17 cellular contexts compared by ENCODE assay signal in genomic region chr4:3234171-3235029, GRCh38. TPM values are rescaled to one million over a fixed set of nuclear protein-coding genes. Genes with fewer than 3 reads are reported as not detected.
A peak's percentile ranks its signal among the peaks of the same experiment; 100 is the strongest.
DNase-seq lines count a peak whose midpoint lies in the region; ATAC-seq and TF ChIP-seq lines count a peak whose summit lies in the region.
"Had no signal": no experiment of that assay in that cellular context is flagged by ENCODE, and none has a peak within 500 bp of the region (broad histone marks: within the 10 kb centered on the region; RNA-seq: fewer than 3 reads in every experiment).

No MANE protein-coding gene starts in this region.

- H3K27me3 ChIP-seq in SK-N-SH (ENCODE audit: insufficient read depth) (no peaks in the 10 kb centered on the region), endodermal cell (ENCODE audit: control insufficient read depth, insufficient read depth, low read length, poor library complexity, severe bottlenecking) (no peaks in the 10 kb centered on the region), SJCRH30 (no peaks in the 10 kb centered on the region)
- H3K27me3 ChIP-seq: dorsolateral prefrontal cortex had no signal

- H3K27ac Mint-ChIP-seq in natural killer cell (peak overlapping the region; percentile 27 to 47), endodermal cell (peak overlapping the region; percentile 52)
- H3K27ac Mint-ChIP-seq in natural killer cell treated with Interleukin-12 subunit alpha and Interleukin-12 subunit beta and Interleukin-15 and Interleukin-18, amount 100 ng/mL, for 72 hours = no peak overlapping the region
- H3K27ac Mint-ChIP-seq in stimulated activated naive B cell treated with anti-CD40 and anti-IgM and Interleukin-4, amounts not matched to agents 10 μg/mL and 1 μg/mL and 100 μg/mL, for 72 hours = peak overlapping the region; percentile 76
- H3K27ac Mint-ChIP-seq in activated CD4-positive, alpha-beta T cell treated with anti-CD3 and anti-CD28 coated beads, Interleukin-2, amount 10 ng/mL, durations not matched to agents 24 days and 14 days = no peak overlapping the region
- H3K27ac Mint-ChIP-seq: activated naive CD4-positive, alpha-beta T cell treated with anti-CD3 and anti-CD28 coated beads for 36 hours; memory B cell; type B pancreatic cell had no signal

- no peak for TF ChIP-seq RAD21 in SK-N-SH (IDR thresholded peaks at IDR 0.05; ENCODE audit: low read length)

- H2AFZ ChIP-seq in SK-N-SH (ENCODE audit: low read depth) = no peak overlapping the region

- H3K4me1 ChIP-seq in SK-N-SH (ENCODE audit: control insufficient read depth in 1 of 2, insufficient read depth in 2 of 2, low read depth in 1 of 2, low read length in 1 of 2) (peaks cover 0 to 23% of the 10 kb centered on the region in 2 experiments; a peak in 2 of 4 replicates), endodermal cell (ENCODE audit: control insufficient read depth, insufficient read depth, low read length) (no peaks in the 10 kb centered on the region), SJCRH30 (no peaks in the 10 kb centered on the region)

- POLR2A ChIA-PET in SK-N-SH (lab: Yijun Ruan, JAX) = interaction anchor here (1.0 kb wide), 1 partner anchor 60 kb away, joined by 3 read pairs; no protein-coding TSS in a partner anchor

- H3K4me2 ChIP-seq in SK-N-SH = no peak overlapping the region

- H3K79me2 ChIP-seq in SK-N-SH (ENCODE audit: insufficient read depth) = no peaks in the 10 kb centered on the region

- H3K9ac ChIP-seq in SK-N-SH (no peak overlapping the region), endodermal cell (ENCODE audit: extremely low read depth, low read length, poor library complexity, severe bottlenecking) (no peak overlapping the region)

- no peak overlapping the region for H3K4me3 ChIP-seq in SK-N-SH (ENCODE audit: low read depth in 2 of 2, low read length in 1 of 2)
- no peak overlapping the region for H3K4me3 ChIP-seq in endodermal cell (ENCODE audit: low read length)
- no peak overlapping the region for H3K4me3 ChIP-seq in SJCRH30
- H3K4me3 ChIP-seq: dorsolateral prefrontal cortex had no signal

- H3K27ac ChIP-seq in SK-N-SH (ENCODE audit: low read depth in 2 of 2, low read length in 1 of 2) = peak overlapping the region in 1 of 2 experiments; percentile 24; a peak in 1 of 4 replicates
- no peak overlapping the region for H3K27ac ChIP-seq in endodermal cell (ENCODE audit: low read depth, low read length)
- no peak overlapping the region for H3K27ac ChIP-seq in SJCRH30
- H3K27ac ChIP-seq: epithelial cell of prostate had no signal

- H3K36me3 Mint-ChIP-seq in natural killer cell (peaks cover 5% of the 10 kb centered on the region), endodermal cell (ENCODE audit: low read depth) (peaks cover 69% of the 10 kb centered on the region)
- H3K36me3 Mint-ChIP-seq in natural killer cell treated with Interleukin-12 subunit alpha and Interleukin-12 subunit beta and Interleukin-15 and Interleukin-18, amount 100 ng/mL, for 72 hours = peaks cover 19% of the 10 kb centered on the region
- H3K36me3 Mint-ChIP-seq in stimulated activated naive B cell treated with anti-CD40 and anti-IgM and Interleukin-4, amounts not matched to agents 10 μg/mL and 1 μg/mL and 100 μg/mL, for 72 hours = peaks cover 62 to 75% of the 10 kb centered on the region in 2 donors
- H3K36me3 Mint-ChIP-seq in activated CD4-positive, alpha-beta T cell treated with anti-CD3 and anti-CD28 coated beads, Interleukin-2, amount 10 ng/mL, durations not matched to agents 24 days and 14 days (ENCODE audit: low read depth) = peaks cover 29% of the 10 kb centered on the region

- no peaks in the 10 kb centered on the region for H3K27me3 Mint-ChIP-seq in natural killer cell (ENCODE audit: low read depth in 2 of 2)
- H3K27me3 Mint-ChIP-seq in natural killer cell treated with Interleukin-12 subunit alpha and Interleukin-12 subunit beta and Interleukin-15 and Interleukin-18, amount 100 ng/mL, for 72 hours = no peaks in the 10 kb centered on the region
- H3K27me3 Mint-ChIP-seq in endodermal cell (ENCODE audit: insufficient read depth) = no peaks in the 10 kb centered on the region
- no peaks in the 10 kb centered on the region for H3K27me3 Mint-ChIP-seq in stimulated activated naive B cell treated with anti-CD40 and anti-IgM and Interleukin-4, amounts not matched to agents 10 μg/mL and 1 μg/mL and 100 μg/mL, for 72 hours
- no peaks in the 10 kb centered on the region for H3K27me3 Mint-ChIP-seq in activated CD4-positive, alpha-beta T cell treated with anti-CD3 and anti-CD28 coated beads, Interleukin-2, amount 10 ng/mL, durations not matched to agents 24 days and 14 days
- H3K27me3 Mint-ChIP-seq: CD4-positive, alpha-beta memory T cell; memory B cell; type B pancreatic cell had no signal

- H3K9me2 ChIP-seq in SK-N-SH = no peaks in the 10 kb centered on the region

- DNase-seq in natural killer cell (no peak), SK-N-SH (peak; percentile 86), endodermal cell (no peak), AG08396 (ENCODE audit: low spot score) (no peak), SJCRH30 (no peak)
- DNase-seq in natural killer cell treated with Interleukin-12 subunit alpha and Interleukin-12 subunit beta and Interleukin-15 and Interleukin-18, amount 100 ng/mL, for 72 hours (ENCODE audit: low spot score) = no peak
- DNase-seq in stimulated activated naive B cell treated with anti-CD40 and anti-IgM and Interleukin-4, amounts not matched to agents 10 μg/mL and 1 μg/mL and 100 μg/mL, for 72 hours = no peak
- no peak for DNase-seq in activated CD4-positive, alpha-beta T cell treated with anti-CD3 and anti-CD28 coated beads, Interleukin-2, amount 10 ng/mL, durations not matched to agents 24 days and 14 days
- DNase-seq: activated CD4-positive, CD25-positive, alpha-beta regulatory T cell; activated naive CD4-positive, alpha-beta T cell treated with anti-CD3 and anti-CD28 coated beads for 36 hours; CD4-positive, alpha-beta memory T cell; central memory CD4-positive, alpha-beta T cell; DMS 273 treated with DMSO at 0.1 percent for 48 hours had no signal

- CTCF ChIA-PET in SK-N-SH (lab: Yijun Ruan, JAX) = no interaction called here

- H3F3A ChIP-seq in SK-N-SH (replicated peaks; ENCODE audit: insufficient read depth) = no peaks in the 10 kb centered on the region

- TF ChIP-seq CTCF in natural killer cell (IDR thresholded peaks at IDR 0.05) = no peak
- TF ChIP-seq CTCF in SK-N-SH (IDR thresholded peaks at IDR 0.05) = no peak
- TF ChIP-seq CTCF in endodermal cell (conservative IDR thresholded peaks at IDR 0.05) = no peak

- H3K9me3 ChIP-seq in SK-N-SH (no peaks in the 10 kb centered on the region), endodermal cell (ENCODE audit: control insufficient read depth, low read length) (no peaks in the 10 kb centered on the region), SJCRH30 (replicated peaks) (no peaks in the 10 kb centered on the region)

- H3K36me3 ChIP-seq in SK-N-SH (replicated peaks in 1 of 2; ENCODE audit: control insufficient read depth in 1 of 2, insufficient read depth in 2 of 2, low read length in 1 of 2) (peaks cover 14 to 71% of the 10 kb centered on the region in 2 experiments), endodermal cell (ENCODE audit: control insufficient read depth, insufficient read depth, low read length) (peaks cover 57% of the 10 kb centered on the region), SJCRH30 (peaks cover 19% of the 10 kb centered on the region)

- no peaks in the 10 kb centered on the region for H3K9me3 Mint-ChIP-seq in natural killer cell
- no peaks in the 10 kb centered on the region for H3K9me3 Mint-ChIP-seq in natural killer cell treated with Interleukin-12 subunit alpha and Interleukin-12 subunit beta and Interleukin-15 and Interleukin-18, amount 100 ng/mL, for 72 hours
- H3K9me3 Mint-ChIP-seq in endodermal cell = no peaks in the 10 kb centered on the region
- H3K9me3 Mint-ChIP-seq in stimulated activated naive B cell treated with anti-CD40 and anti-IgM and Interleukin-4, amounts not matched to agents 10 μg/mL and 1 μg/mL and 100 μg/mL, for 72 hours = no peaks in the 10 kb centered on the region
- H3K9me3 Mint-ChIP-seq in activated CD4-positive, alpha-beta T cell treated with anti-CD3 and anti-CD28 coated beads, Interleukin-2, amount 10 ng/mL, durations not matched to agents 24 days and 14 days = no peaks in the 10 kb centered on the region
- H3K9me3 Mint-ChIP-seq: activated naive CD4-positive, alpha-beta T cell treated with anti-CD3 and anti-CD28 coated beads for 36 hours; memory B cell; type B pancreatic cell had no signal

- H3K4me1 Mint-ChIP-seq in natural killer cell (peaks cover 0 to under 1% of the 10 kb centered on the region in 2 donors), endodermal cell (peaks cover 3% of the 10 kb centered on the region)
- peaks cover 1 to 5% of the 10 kb centered on the region in 2 donors for H3K4me1 Mint-ChIP-seq in natural killer cell treated with Interleukin-12 subunit alpha and Interleukin-12 subunit beta and Interleukin-15 and Interleukin-18, amount 100 ng/mL, for 72 hours (ENCODE audit: low read depth in 2 of 2)
- peaks cover 0 to 5% of the 10 kb centered on the region in 2 donors for H3K4me1 Mint-ChIP-seq in stimulated activated naive B cell treated with anti-CD40 and anti-IgM and Interleukin-4, amounts not matched to agents 10 μg/mL and 1 μg/mL and 100 μg/mL, for 72 hours
- H3K4me1 Mint-ChIP-seq in activated CD4-positive, alpha-beta T cell treated with anti-CD3 and anti-CD28 coated beads, Interleukin-2, amount 10 ng/mL, durations not matched to agents 24 days and 14 days = no peaks in the 10 kb centered on the region

- 88% methylated on average over 12 of the region's 23 CpGs for WGBS in SK-N-SH (ENCODE audit: low lambda C conversion rate)
- WGBS in endodermal cell (ENCODE audit: insufficient coverage in 1 of 2, insufficient read length in 1 of 2), 2 experiments = 91 to 95% methylated on average over 18 to 23 of the region's 23 CpGs

- H3K4me3 Mint-ChIP-seq in natural killer cell = no peak overlapping the region
- H3K4me3 Mint-ChIP-seq in natural killer cell treated with Interleukin-12 subunit alpha and Interleukin-12 subunit beta and Interleukin-15 and Interleukin-18, amount 100 ng/mL, for 72 hours = no peak overlapping the region
- H3K4me3 Mint-ChIP-seq in endodermal cell = no peak overlapping the region
- peak overlapping the region in 1 of 2 donors; percentile 54 for H3K4me3 Mint-ChIP-seq in stimulated activated naive B cell treated with anti-CD40 and anti-IgM and Interleukin-4, amounts not matched to agents 10 μg/mL and 1 μg/mL and 100 μg/mL, for 72 hours
- no peak overlapping the region for H3K4me3 Mint-ChIP-seq in activated CD4-positive, alpha-beta T cell treated with anti-CD3 and anti-CD28 coated beads, Interleukin-2, amount 10 ng/mL, durations not matched to agents 24 days and 14 days
- H3K4me3 Mint-ChIP-seq: activated naive CD4-positive, alpha-beta T cell treated with anti-CD3 and anti-CD28 coated beads for 36 hours; CD4-positive, alpha-beta memory T cell; memory B cell; type B pancreatic cell had no signal

- ATAC-seq in natural killer cell = no peak
- ATAC-seq in natural killer cell treated with Interleukin-12 subunit alpha and Interleukin-12 subunit beta and Interleukin-15 and Interleukin-18, amount 100 ng/mL, for 72 hours = no peak
- no peak for ATAC-seq in stimulated activated naive B cell treated with anti-CD40 and anti-IgM and Interleukin-4, amounts not matched to agents 10 μg/mL and 1 μg/mL and 100 μg/mL, for 72 hours (replicated peaks)

- TF ChIP-seq EP300 in SK-N-SH (IDR thresholded peaks at IDR 0.05; ENCODE audit: borderline replicate concordance in 1 of 2, low read depth in 1 of 2, low read length in 1 of 2) = no peak

- intact Hi-C loops in natural killer cell (cut with micrococcal nuclease) = no loop called here
- intact Hi-C loops in activated CD4-positive, alpha-beta T cell treated with anti-CD3 and anti-CD28 coated beads, Interleukin-2, amount 10 ng/mL, durations not matched to agents 24 days and 14 days (cut with micrococcal nuclease) = no loop called here

- H4K20me1 ChIP-seq in SK-N-SH (ENCODE audit: insufficient read depth) = no peaks in the 10 kb centered on the region

RNA-seq across cellular contexts. Expression of gene MSANTD1, which starts 14.6 kb away (rescaled TPM):
- total RNA-seq in natural killer cell (1 to 10 TPM in 2 of 3 donors, under 1 TPM in 1; 0.54 to 2.2 (median 1.8) TPM), endodermal cell (1 to 10 TPM in 1 of 2 donors, under 1 TPM in 1; 1.00 to 2.5 TPM)
- 1 to 10 TPM; 1.8 to 2.0 TPM for total RNA-seq in natural killer cell treated with Interleukin-12 subunit alpha and Interleukin-12 subunit beta and Interleukin-15 and Interleukin-18, amount 100 ng/mL, for 72 hours
- polyA plus RNA-seq in SK-N-SH (2012; rRNA removed) = 0.15 and 0.18 TPM in 2 replicates
- 0.07 and 0.08 TPM in 2 replicates for polyA plus RNA-seq in SK-N-SH (2012; cell fraction: cytosol; rRNA removed)
- polyA plus RNA-seq in SK-N-SH (2012; cell fraction: nucleus; rRNA removed) = 1.6 and 1.8 TPM in 2 replicates
- 0.32 TPM for polyA plus RNA-seq in endodermal cell (2013, experiment 1 of 2)
- 0.41 TPM for polyA plus RNA-seq in endodermal cell (2013, experiment 2 of 2)
- 0.04 and 0.08 TPM in 2 replicates for total RNA-seq in SJCRH30 (2014; rRNA removed; shearing (Covaris generic))
- total RNA-seq in activated CD4-positive, alpha-beta T cell treated with anti-CD3 and anti-CD28 coated beads, Interleukin-2, amount 10 ng/mL, durations not matched to agents 24 days and 14 days = 0.62 and 0.70 TPM in 2 replicates

RNA-seq across cellular contexts. Expression of gene RGS12, which starts 58.4 kb away (rescaled TPM):
- 10 to 100 TPM; 10.5 to 12.3 (median 10.6) TPM for total RNA-seq in natural killer cell
- 1 to 10 TPM; 1.9 to 7.0 TPM for total RNA-seq in natural killer cell treated with Interleukin-12 subunit alpha and Interleukin-12 subunit beta and Interleukin-15 and Interleukin-18, amount 100 ng/mL, for 72 hours
- 11.4 and 18.4 TPM in 2 replicates for polyA plus RNA-seq in SK-N-SH (2012; rRNA removed)
- 7.2 and 9.5 TPM in 2 replicates for polyA plus RNA-seq in SK-N-SH (2012; cell fraction: cytosol; rRNA removed)
- polyA plus RNA-seq in SK-N-SH (2012; cell fraction: nucleus; rRNA removed) = 50.2 and 78.3 TPM in 2 replicates
- 10 to 100 TPM; 45.2 to 48.6 TPM for total RNA-seq in endodermal cell
- polyA plus RNA-seq in endodermal cell (2013, experiment 1 of 2) = 47.0 TPM
- 44.0 TPM for polyA plus RNA-seq in endodermal cell (2013, experiment 2 of 2)
- total RNA-seq in SJCRH30 (2014; rRNA removed; shearing (Covaris generic)) = 26.3 and 34.0 TPM in 2 replicates
- 3.3 and 3.7 TPM in 2 replicates for total RNA-seq in activated CD4-positive, alpha-beta T cell treated with anti-CD3 and anti-CD28 coated beads, Interleukin-2, amount 10 ng/mL, durations not matched to agents 24 days and 14 days

Comparison
In these comparisons a context has a peak if more than half of its experiments do, and no peak if none do; other contexts are left out.
1. H3K27ac Mint-ChIP-seq: peak in natural killer cell (2 of 2), endodermal cell (single experiment) and stimulated activated naive B cell treated with anti-CD40 and anti-IgM and Interleukin-4, amounts not matched to agents 10 μg/mL and 1 μg/mL and 100 μg/mL, for 72 hours (single experiment); none in natural killer cell treated with Interleukin-12 subunit alpha and Interleukin-12 subunit beta and Interleukin-15 and Interleukin-18, amount 100 ng/mL, for 72 hours (0 of 2) and activated CD4-positive, alpha-beta T cell treated with anti-CD3 and anti-CD28 coated beads, Interleukin-2, amount 10 ng/mL, durations not matched to agents 24 days and 14 days (single experiment).